ENCODE assay signal across 8 cellular contexts in genomic region chr10:11610855-11611247, GRCh38. TPM values are rescaled to one million over a fixed set of nuclear protein-coding genes. Genes with fewer than 3 reads are reported as not detected.
A peak's percentile ranks its signal among the peaks of the same experiment; 100 is the strongest.
DNase-seq lines count a peak whose midpoint lies in the region; ATAC-seq and TF ChIP-seq lines count a peak whose summit lies in the region.

No MANE protein-coding gene starts in this region.

- no peaks in the 10 kb centered on the region for H3K27me3 ChIP-seq in CD4-positive, alpha-beta memory T cell (ENCODE audit: insufficient read depth, low read length)
- no peaks in the 10 kb centered on the region for H3K27me3 ChIP-seq in neuronal stem cell (ENCODE audit: control insufficient read depth in 3 of 3, insufficient read depth in 3 of 3, low read depth in 1 of 3, low read length in 3 of 3)

- peak overlapping the region; percentile 91 for H3K9ac ChIP-seq in neuronal stem cell (ENCODE audit: low read depth, low read length, poor library complexity)

- peaks cover 31% of the 10 kb centered on the region for H3K4me1 ChIP-seq in CD4-positive, alpha-beta memory T cell (ENCODE audit: insufficient read depth, low read length)
- H3K4me1 ChIP-seq in neuronal stem cell (ENCODE audit: control insufficient read depth in 2 of 2, insufficient read depth in 1 of 2, low read depth in 1 of 2, low read length in 2 of 2): peaks cover 5 to 10% of the 10 kb centered on the region in 2 donors

- peak overlapping the region; percentile 99 for H3K18ac ChIP-seq in neuronal stem cell (ENCODE audit: low read length)

- peak overlapping the region; percentile 97 for H3K14ac ChIP-seq in neuronal stem cell (ENCODE audit: low read length)

- H3K9me3 ChIP-seq in CD4-positive, alpha-beta memory T cell (ENCODE audit: control insufficient read depth in 1 of 2, low read length in 2 of 2): no peaks in the 10 kb centered on the region
- H3K9me3 ChIP-seq in neuronal stem cell (replicated peaks in 1 of 2; ENCODE audit: control insufficient read depth in 2 of 2, insufficient read depth in 1 of 2, low read depth in 1 of 2, low read length in 2 of 2): peaks cover 0 to 5% of the 10 kb centered on the region in 2 donors

- peak overlapping the region; percentile 28 for H3K4me2 ChIP-seq in neuronal stem cell (ENCODE audit: insufficient read depth, low read length, poor library complexity, severe bottlenecking)

- H3K36me3 Mint-ChIP-seq in CD4-positive, alpha-beta memory T cell: peaks cover 0 to 4% of the 10 kb centered on the region in 2 donors
- H3K36me3 Mint-ChIP-seq in activated T-helper 2 cell treated with anti-CD3 and anti-CD28 coated beads, Interferon-gamma antibody, Interleukin-2, Interleukin-4, amounts not matched to agents 10 μg/mL and 5 μg/mL and 100 μg/mL, durations not matched to agents 14 hours and 24 hours and 36 hours (ENCODE audit: low read depth): no peaks in the 10 kb centered on the region

- H3K4me3 Mint-ChIP-seq in CD4-positive, alpha-beta memory T cell: peak overlapping the region; percentile 77 to 92 (median 90)
- H3K4me3 Mint-ChIP-seq in activated T-helper 2 cell treated with anti-CD3 and anti-CD28 coated beads, Interferon-gamma antibody, Interleukin-2, Interleukin-4, amounts not matched to agents 10 μg/mL and 5 μg/mL and 100 μg/mL, durations not matched to agents 14 hours and 24 hours and 36 hours (ENCODE audit: low read depth): peak overlapping the region; percentile 71

- intact Hi-C loops in CD4-positive, alpha-beta memory T cell (cut with micrococcal nuclease): loop anchor here (10.0 kb wide), 2 partner anchors 144 to 436 kb away; no protein-coding TSS in a partner anchor
- intact Hi-C loops in activated T-helper 2 cell treated with anti-CD3 and anti-CD28 coated beads, Interferon-gamma antibody, Interleukin-2, Interleukin-4, amounts not matched to agents 10 μg/mL and 5 μg/mL and 100 μg/mL, durations not matched to agents 14 hours and 24 hours and 36 hours (cut with micrococcal nuclease): loop anchor here (5.0 kb wide), 1 partner anchor 94 kb away; no protein-coding TSS in a partner anchor

- H2BK12ac ChIP-seq in neuronal stem cell (ENCODE audit: low read length): no peak overlapping the region

- H4K91ac ChIP-seq in neuronal stem cell (ENCODE audit: low read depth, low read length, poor library complexity): no peak overlapping the region

- no peaks in the 10 kb centered on the region for H3K36me3 ChIP-seq in CD4-positive, alpha-beta memory T cell (ENCODE audit: insufficient read depth, low read length)
- peaks cover 0 to 2% of the 10 kb centered on the region in 2 donors for H3K36me3 ChIP-seq in neuronal stem cell (replicated peaks in 1 of 2; ENCODE audit: control insufficient read depth in 2 of 2, insufficient read depth in 2 of 2, low read length in 2 of 2)

- CTCF ChIA-PET in CD4-positive, alpha-beta memory T cell (lab: Charles Lee; ENCODE audit: partially characterized antibody): no interaction called here

- no peak overlapping the region for H2BK120ac ChIP-seq in neuronal stem cell (ENCODE audit: low read depth, low read length)

- no peak for TF ChIP-seq CTCF in foreskin fibroblast (IDR thresholded peaks at IDR 0.05; ENCODE audit: low read depth, low read length)

- H3K79me1 ChIP-seq in neuronal stem cell (ENCODE audit: low read depth, low read length): no peaks in the 10 kb centered on the region

- WGBS in neuronal stem cell (ENCODE audit: extremely low coverage in 2 of 2, insufficient read length in 2 of 2, insufficient replicate concordance in 1 of 2), 2 donors: no CpG with 5 or more reads among the region's 40 CpGs

- peak overlapping the region; percentile 25 for H3K27ac ChIP-seq in CD4-positive, alpha-beta memory T cell (ENCODE audit: low read depth, low read length)
- H3K27ac ChIP-seq in neuronal stem cell (replicated peaks; ENCODE audit: low read length): peak overlapping the region; percentile 92

- H3K4me3 ChIP-seq in CD4-positive, alpha-beta memory T cell (ENCODE audit: low read length in 2 of 2): peak overlapping the region; percentile 46 to 71
- peak overlapping the region; percentile 92 to 97 for H3K4me3 ChIP-seq in foreskin fibroblast (ENCODE audit: low read depth in 1 of 2, low read length in 2 of 2)
- peak overlapping the region; percentile 65 to 98 for H3K4me3 ChIP-seq in neuronal stem cell (ENCODE audit: low read length in 2 of 2)

- peaks cover 0 to 2% (median 0%) of the 10 kb centered on the region in 8 donors for H3K9me3 Mint-ChIP-seq in CD4-positive, alpha-beta memory T cell
- no peaks in the 10 kb centered on the region for H3K9me3 Mint-ChIP-seq in activated T-helper 2 cell treated with anti-CD3 and anti-CD28 coated beads, Interferon-gamma antibody, Interleukin-2, Interleukin-4, amounts not matched to agents 10 μg/mL and 5 μg/mL and 100 μg/mL, durations not matched to agents 14 hours and 24 hours and 36 hours

- H3K4ac ChIP-seq in neuronal stem cell (ENCODE audit: low read length): peak overlapping the region; percentile 37

- H3K27me3 Mint-ChIP-seq in CD4-positive, alpha-beta memory T cell: peaks cover 1 to 2% of the 10 kb centered on the region in 2 donors
- H3K27me3 Mint-ChIP-seq in activated T-helper 2 cell treated with anti-CD3 and anti-CD28 coated beads, Interferon-gamma antibody, Interleukin-2, Interleukin-4, amounts not matched to agents 10 μg/mL and 5 μg/mL and 100 μg/mL, durations not matched to agents 14 hours and 24 hours and 36 hours (ENCODE audit: low read depth): peaks cover 61% of the 10 kb centered on the region

- ATAC-seq in GM21528 (IDR thresholded peaks at IDR 0.05; ENCODE audit: low FRiP score, unreplicated experiment): peak; percentile 12

- peak overlapping the region; percentile 89 for H2AFZ ChIP-seq in neuronal stem cell (ENCODE audit: low read length)

- peak overlapping the region; percentile 65 for H3K23ac ChIP-seq in neuronal stem cell (ENCODE audit: low read depth, low read length, poor library complexity)

- peaks cover 25 to 47% (median 41%) of the 10 kb centered on the region in 4 donors for H3K4me1 Mint-ChIP-seq in CD4-positive, alpha-beta memory T cell
- H3K4me1 Mint-ChIP-seq in activated T-helper 2 cell treated with anti-CD3 and anti-CD28 coated beads, Interferon-gamma antibody, Interleukin-2, Interleukin-4, amounts not matched to agents 10 μg/mL and 5 μg/mL and 100 μg/mL, durations not matched to agents 14 hours and 24 hours and 36 hours (ENCODE audit: low read depth): peaks cover 13% of the 10 kb centered on the region

- H3K27ac Mint-ChIP-seq in CD4-positive, alpha-beta memory T cell: peak overlapping the region; percentile 15 to 86 (median 69)
- H3K27ac Mint-ChIP-seq in activated T-helper 2 cell treated with anti-CD3 and anti-CD28 coated beads, Interferon-gamma antibody, Interleukin-2, Interleukin-4, amounts not matched to agents 10 μg/mL and 5 μg/mL and 100 μg/mL, durations not matched to agents 14 hours and 24 hours and 36 hours: no peak overlapping the region

- peak overlapping the region; percentile 97 for H2BK5ac ChIP-seq in neuronal stem cell (ENCODE audit: low read length)

- H2BK15ac ChIP-seq in neuronal stem cell (ENCODE audit: low read length): no peak overlapping the region

- DNase-seq in CD4-positive, alpha-beta memory T cell: peak in 4 of 5 donors; percentile 24 to 44 (median 29)
- DNase-seq in M059J (ENCODE audit: low read depth) (peak; percentile 32), foreskin fibroblast (peak in 1 of 2 donors; percentile 66), neuronal stem cell (ENCODE audit: low spot score) (no peak), NCI-H187 (lab: John Stamatoyannopoulos, UW) (no peak), iPS-NIHi11 (ENCODE audit: low spot score) (no peak)
- no peak for DNase-seq in activated T-helper 2 cell treated with anti-CD3 and anti-CD28 coated beads, Interferon-gamma antibody, Interleukin-2, Interleukin-4, amounts not matched to agents 10 μg/mL and 5 μg/mL and 100 μg/mL, durations not matched to agents 14 hours and 24 hours and 36 hours (ENCODE audit: low spot score)

- no peak overlapping the region for H4K8ac ChIP-seq in neuronal stem cell (ENCODE audit: low read depth, low read length)

- H2AK5ac ChIP-seq in neuronal stem cell (ENCODE audit: low read depth, low read length): peak overlapping the region; percentile 90

- POLR2A ChIA-PET in CD4-positive, alpha-beta memory T cell (lab: Charles Lee; ENCODE audit: partially characterized antibody): interaction anchor here (0.9 to 2.7 kb wide), 2 partner anchors 9 to 75 kb away, joined by 5 to 16 read pairs; no protein-coding TSS in a partner anchor

RNA-seq across cellular contexts. Expression of gene USP6NL, which starts 0.6 kb away (rescaled TPM):
- total RNA-seq in CD4-positive, alpha-beta memory T cell: 1 to 10 TPM; 3.9 to 4.8 TPM
- polyA plus RNA-seq in CD4-positive, alpha-beta memory T cell: 1 to 10 TPM; 2.2 to 2.7 TPM
- 4.2 and 7.9 TPM in 2 replicates for total RNA-seq in M059J (2014; rRNA removed; shearing (Covaris generic))
- 0.39 and 0.50 TPM in 2 replicates for total RNA-seq in activated T-helper 2 cell treated with anti-CD3 and anti-CD28 coated beads, Interferon-gamma antibody, Interleukin-2, Interleukin-4, amounts not matched to agents 10 μg/mL and 5 μg/mL and 100 μg/mL, durations not matched to agents 14 hours and 24 hours and 36 hours
- 27.6 TPM for polyA plus RNA-seq in neuronal stem cell (2013, experiment 1 of 2)
- 27.7 TPM for polyA plus RNA-seq in neuronal stem cell (2013, experiment 2 of 2)

Comparison
In these comparisons a context has a peak if more than half of its experiments do, and no peak if none do; other contexts are left out.
1. DNase-seq: peak in CD4-positive, alpha-beta memory T cell (4 of 5) and M059J (single experiment); none in activated T-helper 2 cell treated with anti-CD3 and anti-CD28 coated beads, Interferon-gamma antibody, Interleukin-2, Interleukin-4, amounts not matched to agents 10 μg/mL and 5 μg/mL and 100 μg/mL, durations not matched to agents 14 hours and 24 hours and 36 hours (single experiment), neuronal stem cell (single experiment), NCI-H187 (0 of 2) and iPS-NIHi11 (single experiment).
2. Peak in every context shown above with its lines, with median percentiles within 50 percentile points of each other: H3K4me3 ChIP-seq.